In the genomic region with DNA sequence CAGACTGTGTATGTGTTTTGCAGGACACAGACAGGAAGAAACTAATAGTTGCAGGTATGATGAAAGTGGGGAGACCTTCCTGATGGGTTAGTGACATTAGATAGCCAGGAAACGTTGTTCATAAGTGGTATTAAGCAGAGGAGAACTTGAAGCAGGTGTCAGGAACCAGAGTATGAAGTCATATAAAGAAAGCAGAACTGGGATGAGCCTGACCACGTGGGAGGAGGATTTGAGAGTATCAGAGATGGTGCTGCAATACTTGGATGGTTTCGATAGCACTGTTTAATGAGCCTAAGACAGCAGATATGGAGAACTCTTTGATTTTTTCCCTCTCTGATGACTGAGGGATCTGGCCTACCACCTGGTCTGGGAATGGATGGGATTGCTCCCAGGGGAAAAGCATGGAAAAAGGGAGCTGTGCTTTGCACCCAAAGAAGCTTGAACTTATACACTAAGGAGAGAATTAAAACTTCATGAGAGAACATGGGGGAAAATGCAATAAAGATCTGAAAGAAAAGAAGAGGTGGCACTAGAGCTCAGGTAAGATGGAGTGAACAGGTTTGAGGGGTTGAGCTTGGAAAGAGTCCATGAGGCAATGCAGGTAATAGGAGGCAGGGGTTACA, we compare ENCODE assay signal across 1 cellular context.
TF ChIP-seq lines count a peak whose summit lies in the region.

No MANE protein-coding gene starts in this region.

TF ChIP-seq in GM12878, 131 proteins besides CTCF, POLR2A, EP300 and RAD21 (continued from another document and continues in another):
- TF ChIP-seq, protein P1, sequence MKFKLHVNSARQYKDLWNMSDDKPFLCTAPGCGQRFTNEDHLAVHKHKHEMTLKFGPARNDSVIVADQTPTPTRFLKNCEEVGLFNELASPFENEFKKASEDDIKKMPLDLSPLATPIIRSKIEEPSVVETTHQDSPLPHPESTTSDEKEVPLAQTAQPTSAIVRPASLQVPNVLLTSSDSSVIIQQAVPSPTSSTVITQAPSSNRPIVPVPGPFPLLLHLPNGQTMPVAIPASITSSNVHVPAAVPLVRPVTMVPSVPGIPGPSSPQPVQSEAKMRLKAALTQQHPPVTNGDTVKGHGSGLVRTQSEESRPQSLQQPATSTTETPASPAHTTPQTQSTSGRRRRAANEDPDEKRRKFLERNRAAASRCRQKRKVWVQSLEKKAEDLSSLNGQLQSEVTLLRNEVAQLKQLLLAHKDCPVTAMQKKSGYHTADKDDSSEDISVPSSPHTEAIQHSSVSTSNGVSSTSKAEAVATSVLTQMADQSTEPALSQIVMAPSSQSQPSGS (IDR thresholded peaks at IDR 0.05; ENCODE audit: low read length) = peak; percentile 88
- TF ChIP-seq IRF4 (IDR thresholded peaks at IDR 0.05; ENCODE audit: low read depth, low read length) (peak; percentile 98), WRNIP1 (IDR thresholded peaks at IDR 0.05; ENCODE audit: borderline replicate concordance, low read depth, low read length) (no peak), CBFB (IDR thresholded peaks at IDR 0.05; ENCODE audit: low read depth) (no peak), KLF5 (IDR thresholded peaks at IDR 0.05; ENCODE audit: partially characterized antibody) (no peak), YY1 (IDR thresholded peaks at IDR 0.05; ENCODE audit: low read depth, low read length) (no peak), GATAD2B (conservative IDR thresholded peaks at IDR 0.05; ENCODE audit: low read depth) (peak; percentile 38; the same call in 1 of the 2 replicates), DPF2 (IDR thresholded peaks at IDR 0.05) (peak; percentile 94), ZNF217 (IDR thresholded peaks at IDR 0.05) (0 out of 2 replicates have a peak, but pooled peaks have one; percentile 48), CBX3 (IDR thresholded peaks at IDR 0.05; ENCODE audit: borderline replicate concordance, low read depth) (no peak), POLR2AphosphoS5 (IDR thresholded peaks at IDR 0.05; ENCODE audit: low read length) (no peak), BCL11A (IDR thresholded peaks at IDR 0.05; ENCODE audit: low read depth, low read length) (peak; percentile 95), MTA3 (IDR thresholded peaks at IDR 0.05; ENCODE audit: borderline replicate concordance, low read length) (no peak), ASH2L (IDR thresholded peaks at IDR 0.05; ENCODE audit: borderline replicate concordance, low read depth) (no peak), RB1 (IDR thresholded peaks at IDR 0.05; ENCODE audit: borderline replicate concordance) (no peak), FOS (IDR thresholded peaks at IDR 0.05; ENCODE audit: borderline replicate concordance, extremely low read depth, insufficient read length) (no peak), PAX5 (IDR thresholded peaks at IDR 0.05; ENCODE audit: borderline replicate concordance, low read depth, low read length) (peak; percentile 68; the same call in 1 of the 2 replicates), ETV6 (conservative IDR thresholded peaks at IDR 0.05 in 1 of 2, IDR thresholded peaks at IDR 0.05 in 1 of 2; ENCODE audit: borderline replicate concordance in 1 of 2, low read depth in 1 of 2) (no peak; a peak in 1 of 4 replicates), BHLHE40 (IDR thresholded peaks at IDR 0.05; ENCODE audit: borderline replicate concordance in 1 of 2, low read depth in 2 of 2, low read length in 1 of 2) (peak in 1 of 2 experiments; percentile 62; a peak in 2 of 4 replicates), TCF7 (IDR thresholded peaks at IDR 0.05; ENCODE audit: borderline replicate concordance) (no peak), TBL1XR1 (IDR thresholded peaks at IDR 0.05; ENCODE audit: low read depth, low read length) (no peak), NFXL1 (IDR thresholded peaks at IDR 0.05; ENCODE audit: borderline replicate concordance) (no peak), SIX5 (IDR thresholded peaks at IDR 0.05; ENCODE audit: low read depth, low read length, severe bottlenecking) (no peak)
- TF ChIP-seq, protein P2, sequence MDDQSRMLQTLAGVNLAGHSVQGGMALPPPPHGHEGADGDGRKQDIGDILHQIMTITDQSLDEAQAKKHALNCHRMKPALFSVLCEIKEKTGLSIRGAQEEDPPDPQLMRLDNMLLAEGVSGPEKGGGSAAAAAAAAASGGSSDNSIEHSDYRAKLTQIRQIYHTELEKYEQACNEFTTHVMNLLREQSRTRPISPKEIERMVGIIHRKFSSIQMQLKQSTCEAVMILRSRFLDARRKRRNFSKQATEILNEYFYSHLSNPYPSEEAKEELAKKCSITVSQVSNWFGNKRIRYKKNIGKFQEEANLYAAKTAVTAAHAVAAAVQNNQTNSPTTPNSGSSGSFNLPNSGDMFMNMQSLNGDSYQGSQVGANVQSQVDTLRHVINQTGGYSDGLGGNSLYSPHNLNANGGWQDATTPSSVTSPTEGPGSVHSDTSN (IDR thresholded peaks at IDR 0.05; ENCODE audit: insufficient replicate concordance, low read depth, low read length) = no peak
- TF ChIP-seq, protein P3, sequence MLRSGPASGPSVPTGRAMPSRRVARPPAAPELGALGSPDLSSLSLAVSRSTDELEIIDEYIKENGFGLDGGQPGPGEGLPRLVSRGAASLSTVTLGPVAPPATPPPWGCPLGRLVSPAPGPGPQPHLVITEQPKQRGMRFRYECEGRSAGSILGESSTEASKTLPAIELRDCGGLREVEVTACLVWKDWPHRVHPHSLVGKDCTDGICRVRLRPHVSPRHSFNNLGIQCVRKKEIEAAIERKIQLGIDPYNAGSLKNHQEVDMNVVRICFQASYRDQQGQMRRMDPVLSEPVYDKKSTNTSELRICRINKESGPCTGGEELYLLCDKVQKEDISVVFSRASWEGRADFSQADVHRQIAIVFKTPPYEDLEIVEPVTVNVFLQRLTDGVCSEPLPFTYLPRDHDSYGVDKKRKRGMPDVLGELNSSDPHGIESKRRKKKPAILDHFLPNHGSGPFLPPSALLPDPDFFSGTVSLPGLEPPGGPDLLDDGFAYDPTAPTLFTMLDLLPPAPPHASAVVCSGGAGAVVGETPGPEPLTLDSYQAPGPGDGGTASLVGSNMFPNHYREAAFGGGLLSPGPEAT (IDR thresholded peaks at IDR 0.05; ENCODE audit: low read depth) = peak; percentile 83
- TF ChIP-seq, protein P4, sequence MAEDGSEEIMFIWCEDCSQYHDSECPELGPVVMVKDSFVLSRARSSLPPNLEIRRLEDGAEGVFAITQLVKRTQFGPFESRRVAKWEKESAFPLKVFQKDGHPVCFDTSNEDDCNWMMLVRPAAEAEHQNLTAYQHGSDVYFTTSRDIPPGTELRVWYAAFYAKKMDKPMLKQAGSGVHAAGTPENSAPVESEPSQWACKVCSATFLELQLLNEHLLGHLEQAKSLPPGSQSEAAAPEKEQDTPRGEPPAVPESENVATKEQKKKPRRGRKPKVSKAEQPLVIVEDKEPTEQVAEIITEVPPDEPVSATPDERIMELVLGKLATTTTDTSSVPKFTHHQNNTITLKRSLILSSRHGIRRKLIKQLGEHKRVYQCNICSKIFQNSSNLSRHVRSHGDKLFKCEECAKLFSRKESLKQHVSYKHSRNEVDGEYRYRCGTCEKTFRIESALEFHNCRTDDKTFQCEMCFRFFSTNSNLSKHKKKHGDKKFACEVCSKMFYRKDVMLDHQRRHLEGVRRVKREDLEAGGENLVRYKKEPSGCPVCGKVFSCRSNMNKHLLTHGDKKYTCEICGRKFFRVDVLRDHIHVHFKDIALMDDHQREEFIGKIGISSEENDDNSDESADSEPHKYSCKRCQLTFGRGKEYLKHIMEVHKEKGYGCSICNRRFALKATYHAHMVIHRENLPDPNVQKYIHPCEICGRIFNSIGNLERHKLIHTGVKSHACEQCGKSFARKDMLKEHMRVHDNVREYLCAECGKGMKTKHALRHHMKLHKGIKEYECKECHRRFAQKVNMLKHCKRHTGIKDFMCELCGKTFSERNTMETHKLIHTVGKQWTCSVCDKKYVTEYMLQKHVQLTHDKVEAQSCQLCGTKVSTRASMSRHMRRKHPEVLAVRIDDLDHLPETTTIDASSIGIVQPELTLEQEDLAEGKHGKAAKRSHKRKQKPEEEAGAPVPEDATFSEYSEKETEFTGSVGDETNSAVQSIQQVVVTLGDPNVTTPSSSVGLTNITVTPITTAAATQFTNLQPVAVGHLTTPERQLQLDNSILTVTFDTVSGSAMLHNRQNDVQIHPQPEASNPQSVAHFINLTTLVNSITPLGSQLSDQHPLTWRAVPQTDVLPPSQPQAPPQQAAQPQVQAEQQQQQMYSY (CRISPR knock-in tag; IDR thresholded peaks at IDR 0.05) = no peak
- TF ChIP-seq, protein P5, sequence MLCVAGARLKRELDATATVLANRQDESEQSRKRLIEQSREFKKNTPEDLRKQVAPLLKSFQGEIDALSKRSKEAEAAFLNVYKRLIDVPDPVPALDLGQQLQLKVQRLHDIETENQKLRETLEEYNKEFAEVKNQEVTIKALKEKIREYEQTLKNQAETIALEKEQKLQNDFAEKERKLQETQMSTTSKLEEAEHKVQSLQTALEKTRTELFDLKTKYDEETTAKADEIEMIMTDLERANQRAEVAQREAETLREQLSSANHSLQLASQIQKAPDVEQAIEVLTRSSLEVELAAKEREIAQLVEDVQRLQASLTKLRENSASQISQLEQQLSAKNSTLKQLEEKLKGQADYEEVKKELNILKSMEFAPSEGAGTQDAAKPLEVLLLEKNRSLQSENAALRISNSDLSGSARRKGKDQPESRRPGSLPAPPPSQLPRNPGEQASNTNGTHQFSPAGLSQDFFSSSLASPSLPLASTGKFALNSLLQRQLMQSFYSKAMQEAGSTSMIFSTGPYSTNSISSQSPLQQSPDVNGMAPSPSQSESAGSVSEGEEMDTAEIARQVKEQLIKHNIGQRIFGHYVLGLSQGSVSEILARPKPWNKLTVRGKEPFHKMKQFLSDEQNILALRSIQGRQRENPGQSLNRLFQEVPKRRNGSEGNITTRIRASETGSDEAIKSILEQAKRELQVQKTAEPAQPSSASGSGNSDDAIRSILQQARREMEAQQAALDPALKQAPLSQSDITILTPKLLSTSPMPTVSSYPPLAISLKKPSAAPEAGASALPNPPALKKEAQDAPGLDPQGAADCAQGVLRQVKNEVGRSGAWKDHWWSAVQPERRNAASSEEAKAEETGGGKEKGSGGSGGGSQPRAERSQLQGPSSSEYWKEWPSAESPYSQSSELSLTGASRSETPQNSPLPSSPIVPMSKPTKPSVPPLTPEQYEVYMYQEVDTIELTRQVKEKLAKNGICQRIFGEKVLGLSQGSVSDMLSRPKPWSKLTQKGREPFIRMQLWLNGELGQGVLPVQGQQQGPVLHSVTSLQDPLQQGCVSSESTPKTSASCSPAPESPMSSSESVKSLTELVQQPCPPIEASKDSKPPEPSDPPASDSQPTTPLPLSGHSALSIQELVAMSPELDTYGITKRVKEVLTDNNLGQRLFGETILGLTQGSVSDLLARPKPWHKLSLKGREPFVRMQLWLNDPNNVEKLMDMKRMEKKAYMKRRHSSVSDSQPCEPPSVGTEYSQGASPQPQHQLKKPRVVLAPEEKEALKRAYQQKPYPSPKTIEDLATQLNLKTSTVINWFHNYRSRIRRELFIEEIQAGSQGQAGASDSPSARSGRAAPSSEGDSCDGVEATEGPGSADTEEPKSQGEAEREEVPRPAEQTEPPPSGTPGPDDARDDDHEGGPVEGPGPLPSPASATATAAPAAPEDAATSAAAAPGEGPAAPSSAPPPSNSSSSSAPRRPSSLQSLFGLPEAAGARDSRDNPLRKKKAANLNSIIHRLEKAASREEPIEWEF (IDR thresholded peaks at IDR 0.05; ENCODE audit: insufficient replicate concordance, low read depth, low read length) = no peak
- TF ChIP-seq, protein P6, sequence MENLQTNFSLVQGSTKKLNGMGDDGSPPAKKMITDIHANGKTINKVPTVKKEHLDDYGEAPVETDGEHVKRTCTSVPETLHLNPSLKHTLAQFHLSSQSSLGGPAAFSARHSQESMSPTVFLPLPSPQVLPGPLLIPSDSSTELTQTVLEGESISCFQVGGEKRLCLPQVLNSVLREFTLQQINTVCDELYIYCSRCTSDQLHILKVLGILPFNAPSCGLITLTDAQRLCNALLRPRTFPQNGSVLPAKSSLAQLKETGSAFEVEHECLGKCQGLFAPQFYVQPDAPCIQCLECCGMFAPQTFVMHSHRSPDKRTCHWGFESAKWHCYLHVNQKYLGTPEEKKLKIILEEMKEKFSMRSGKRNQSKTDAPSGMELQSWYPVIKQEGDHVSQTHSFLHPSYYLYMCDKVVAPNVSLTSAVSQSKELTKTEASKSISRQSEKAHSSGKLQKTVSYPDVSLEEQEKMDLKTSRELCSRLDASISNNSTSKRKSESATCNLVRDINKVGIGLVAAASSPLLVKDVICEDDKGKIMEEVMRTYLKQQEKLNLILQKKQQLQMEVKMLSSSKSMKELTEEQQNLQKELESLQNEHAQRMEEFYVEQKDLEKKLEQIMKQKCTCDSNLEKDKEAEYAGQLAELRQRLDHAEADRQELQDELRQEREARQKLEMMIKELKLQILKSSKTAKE (IDR thresholded peaks at IDR 0.05; ENCODE audit: low read depth, poor library complexity, severe bottlenecking) = no peak
- TF ChIP-seq, protein P7, sequence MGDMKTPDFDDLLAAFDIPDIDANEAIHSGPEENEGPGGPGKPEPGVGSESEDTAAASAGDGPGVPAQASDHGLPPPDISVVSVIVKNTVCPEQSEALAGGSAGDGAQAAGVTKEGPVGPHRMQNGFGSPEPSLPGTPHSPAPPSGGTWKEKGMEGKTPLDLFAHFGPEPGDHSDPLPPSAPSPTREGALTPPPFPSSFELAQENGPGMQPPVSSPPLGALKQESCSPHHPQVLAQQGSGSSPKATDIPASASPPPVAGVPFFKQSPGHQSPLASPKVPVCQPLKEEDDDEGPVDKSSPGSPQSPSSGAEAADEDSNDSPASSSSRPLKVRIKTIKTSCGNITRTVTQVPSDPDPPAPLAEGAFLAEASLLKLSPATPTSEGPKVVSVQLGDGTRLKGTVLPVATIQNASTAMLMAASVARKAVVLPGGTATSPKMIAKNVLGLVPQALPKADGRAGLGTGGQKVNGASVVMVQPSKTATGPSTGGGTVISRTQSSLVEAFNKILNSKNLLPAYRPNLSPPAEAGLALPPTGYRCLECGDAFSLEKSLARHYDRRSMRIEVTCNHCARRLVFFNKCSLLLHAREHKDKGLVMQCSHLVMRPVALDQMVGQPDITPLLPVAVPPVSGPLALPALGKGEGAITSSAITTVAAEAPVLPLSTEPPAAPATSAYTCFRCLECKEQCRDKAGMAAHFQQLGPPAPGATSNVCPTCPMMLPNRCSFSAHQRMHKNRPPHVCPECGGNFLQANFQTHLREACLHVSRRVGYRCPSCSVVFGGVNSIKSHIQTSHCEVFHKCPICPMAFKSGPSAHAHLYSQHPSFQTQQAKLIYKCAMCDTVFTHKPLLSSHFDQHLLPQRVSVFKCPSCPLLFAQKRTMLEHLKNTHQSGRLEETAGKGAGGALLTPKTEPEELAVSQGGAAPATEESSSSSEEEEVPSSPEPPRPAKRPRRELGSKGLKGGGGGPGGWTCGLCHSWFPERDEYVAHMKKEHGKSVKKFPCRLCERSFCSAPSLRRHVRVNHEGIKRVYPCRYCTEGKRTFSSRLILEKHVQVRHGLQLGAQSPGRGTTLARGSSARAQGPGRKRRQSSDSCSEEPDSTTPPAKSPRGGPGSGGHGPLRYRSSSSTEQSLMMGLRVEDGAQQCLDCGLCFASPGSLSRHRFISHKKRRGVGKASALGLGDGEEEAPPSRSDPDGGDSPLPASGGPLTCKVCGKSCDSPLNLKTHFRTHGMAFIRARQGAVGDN (IDR thresholded peaks at IDR 0.05) = peak; percentile 67
- TF ChIP-seq, protein P8, sequence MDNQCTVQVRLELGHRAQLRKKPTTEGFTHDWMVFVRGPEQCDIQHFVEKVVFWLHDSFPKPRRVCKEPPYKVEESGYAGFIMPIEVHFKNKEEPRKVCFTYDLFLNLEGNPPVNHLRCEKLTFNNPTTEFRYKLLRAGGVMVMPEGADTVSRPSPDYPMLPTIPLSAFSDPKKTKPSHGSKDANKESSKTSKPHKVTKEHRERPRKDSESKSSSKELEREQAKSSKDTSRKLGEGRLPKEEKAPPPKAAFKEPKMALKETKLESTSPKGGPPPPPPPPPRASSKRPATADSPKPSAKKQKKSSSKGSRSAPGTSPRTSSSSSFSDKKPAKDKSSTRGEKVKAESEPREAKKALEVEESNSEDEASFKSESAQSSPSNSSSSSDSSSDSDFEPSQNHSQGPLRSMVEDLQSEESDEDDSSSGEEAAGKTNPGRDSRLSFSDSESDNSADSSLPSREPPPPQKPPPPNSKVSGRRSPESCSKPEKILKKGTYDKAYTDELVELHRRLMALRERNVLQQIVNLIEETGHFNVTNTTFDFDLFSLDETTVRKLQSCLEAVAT (IDR thresholded peaks at IDR 0.05) = no peak
